Comparison of ENCODE assay signal across 27 cellular contexts in genomic region chr1:235710665-235711064, GRCh38.
"Had no signal": no experiment of that assay in that cellular context is flagged by ENCODE, and none has a peak within 500 bp of the region (broad histone marks: within the 10 kb centered on the region; RNA-seq: fewer than 3 reads in every experiment).

No MANE protein-coding gene starts in this region.

- H3K9me3 Mint-ChIP-seq: activated CD4-positive, alpha-beta memory T cell treated with anti-CD3 and anti-CD28 coated beads, Interleukin-2, amount 10 ng/mL, durations not matched to agents 7 days and 5 days; activated naive CD4-positive, alpha-beta T cell treated with anti-CD3 and anti-CD28 coated beads for 36 hours; activated T-helper 17 cell treated with anti-CD3 and anti-CD28 coated beads, Interleukin-2, amount 50 U/mL, for 72 hours; brain; central memory CD8-positive, alpha-beta T cell had no signal

- DNase-seq: activated CD4-positive, alpha-beta memory T cell treated with anti-CD3 and anti-CD28 coated beads, Interleukin-2, amount 10 ng/mL, durations not matched to agents 7 days and 5 days; activated CD4-positive, alpha-beta T cell treated with anti-CD3 and anti-CD28 coated beads for 36 hours; activated CD4-positive, alpha-beta T cell treated with anti-CD3 and anti-CD28 coated beads, Interleukin-2, amount 50 U/mL, for 1 hour; activated gamma-delta T cell; activated naive CD4-positive, alpha-beta T cell treated with anti-CD3 and anti-CD28 coated beads for 36 hours; activated T-cell treated with anti-CD3 and anti-CD28 coated beads for 4 hours; activated T-cell treated with anti-CD3 and anti-CD28 coated beads, Interleukin-2, amount 50 U/mL, for 48 hours; amygdala; Karpas-422; MM.1S; NCI-H1105 treated with DMSO at 0.1 percent for 48 hours; NCI-H1436 treated with DMSO at 0.1 percent for 48 hours; NCI-H2227 treated with DMSO at 0.1 percent for 48 hours; NCI-H446 treated with DMSO at 0.1 percent for 48 hours; NCI-H524 treated with DMSO at 0.1 percent for 48 hours; NCI-H774; NK-92 treated with Interleukin-12 subunit alpha and Interleukin-12 subunit beta, amount 100 ng/mL, for 24 hours; Peyer's patch; SIG-M5; T-helper 2 cell; T1000 had no signal

- H3K4me1 Mint-ChIP-seq: activated CD4-positive, alpha-beta memory T cell treated with anti-CD3 and anti-CD28 coated beads, Interleukin-2, amount 10 ng/mL, durations not matched to agents 7 days and 5 days; activated T-helper 17 cell treated with anti-CD3 and anti-CD28 coated beads, Interleukin-2, amount 50 U/mL, for 72 hours; brain; central memory CD8-positive, alpha-beta T cell had no signal

- H3K27ac ChIP-seq: Peyer's patch, RWPE1, VCaP had no signal

- ATAC-seq: activated CD4-positive, alpha-beta T cell treated with anti-CD3 and anti-CD28 coated beads for 36 hours; activated T-helper 17 cell treated with anti-CD3 and anti-CD28 coated beads, Interleukin-2, amount 50 U/mL, for 72 hours had no signal

- H3K4me3 Mint-ChIP-seq: activated CD4-positive, alpha-beta memory T cell treated with anti-CD3 and anti-CD28 coated beads, Interleukin-2, amount 10 ng/mL, durations not matched to agents 7 days and 5 days; activated CD4-positive, alpha-beta T cell treated with anti-CD3 and anti-CD28 coated beads for 36 hours; activated naive CD4-positive, alpha-beta T cell treated with anti-CD3 and anti-CD28 coated beads for 36 hours; activated naive CD8-positive, alpha-beta T cell; activated T-helper 17 cell treated with anti-CD3 and anti-CD28 coated beads, Interleukin-2, amount 50 U/mL, for 72 hours; brain; central memory CD8-positive, alpha-beta T cell had no signal

- H3K4me1 ChIP-seq: Peyer's patch had no signal

- H3K27me3 ChIP-seq: Peyer's patch had no signal

- H3K4me3 ChIP-seq: Peyer's patch had no signal

- H3K27me3 Mint-ChIP-seq: activated CD4-positive, alpha-beta memory T cell treated with anti-CD3 and anti-CD28 coated beads, Interleukin-2, amount 10 ng/mL, durations not matched to agents 7 days and 5 days; activated CD4-positive, alpha-beta T cell treated with anti-CD3 and anti-CD28 coated beads for 36 hours; activated naive CD8-positive, alpha-beta T cell; activated T-helper 17 cell treated with anti-CD3 and anti-CD28 coated beads, Interleukin-2, amount 50 U/mL, for 72 hours; brain; central memory CD8-positive, alpha-beta T cell had no signal

- H3K27ac Mint-ChIP-seq: activated CD4-positive, alpha-beta memory T cell treated with anti-CD3 and anti-CD28 coated beads, Interleukin-2, amount 10 ng/mL, durations not matched to agents 7 days and 5 days; activated CD4-positive, alpha-beta T cell treated with anti-CD3 and anti-CD28 coated beads for 36 hours; activated naive CD4-positive, alpha-beta T cell treated with anti-CD3 and anti-CD28 coated beads for 36 hours; activated naive CD8-positive, alpha-beta T cell; activated T-helper 17 cell treated with anti-CD3 and anti-CD28 coated beads, Interleukin-2, amount 50 U/mL, for 72 hours; brain had no signal

- H3K9me3 ChIP-seq: Peyer's patch had no signal
